Comparison of ENCODE assay signal across 8 cellular contexts in the genomic region with DNA sequence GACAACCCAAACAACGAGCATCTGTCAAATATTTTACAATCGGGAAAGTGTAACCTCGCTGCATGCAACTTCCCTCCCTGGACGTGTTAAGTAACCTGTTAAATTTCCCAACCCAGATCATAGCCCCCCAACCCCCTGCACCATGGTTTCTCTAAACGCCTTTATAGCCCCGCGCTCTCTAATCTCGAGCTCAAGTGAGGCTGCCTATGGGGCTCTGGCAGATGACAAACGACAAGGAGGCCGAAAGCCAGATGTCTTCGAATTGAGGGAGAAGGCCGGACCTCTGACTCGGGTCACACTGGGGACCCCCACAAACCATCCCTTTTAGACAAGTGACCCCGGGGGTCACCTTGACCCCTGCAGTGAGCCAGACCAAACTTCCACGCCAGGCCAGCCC. TPM values are rescaled to one million over a fixed set of nuclear protein-coding genes. Genes with fewer than 3 reads are reported as not detected.
DNase-seq lines count a peak whose midpoint lies in the region; ATAC-seq and TF ChIP-seq lines count a peak whose summit lies in the region.

No MANE protein-coding gene starts in this region.

- ATAC-seq in SK-N-SH treated with all-trans-retinoic acid at 6 μM for 48 hours, result peak; percentile 6; the same call in 1 of the 3 replicates
- ATAC-seq in GM21515 (IDR thresholded peaks at IDR 0.05; ENCODE audit: unreplicated experiment), result no peak
- ATAC-seq in HG03439 (IDR thresholded peaks at IDR 0.05; ENCODE audit: unreplicated experiment), result no peak

- peaks cover 25% of the 10 kb centered on the region for H3K4me1 Mint-ChIP-seq in progenitor cell of endocrine pancreas (ENCODE audit: low read depth)

- H3K9me3 Mint-ChIP-seq in progenitor cell of endocrine pancreas (ENCODE audit: low read depth), result no peaks in the 10 kb centered on the region

- H3K36me3 Mint-ChIP-seq in progenitor cell of endocrine pancreas (ENCODE audit: insufficient read depth), result no peaks in the 10 kb centered on the region

- H3K4me3 ChIP-seq in GM08714 (ENCODE audit: low read length), result peak overlapping the region; percentile 91
- H3K4me3 ChIP-seq in fibroblast of pulmonary artery (replicated peaks; ENCODE audit: low read depth, low read length), result peak overlapping the region; percentile 97

- peak overlapping the region; percentile 100 for H3K27ac Mint-ChIP-seq in progenitor cell of endocrine pancreas

- H3K27me3 Mint-ChIP-seq in progenitor cell of endocrine pancreas, result no peaks in the 10 kb centered on the region

- TF ChIP-seq CTCF in fibroblast of pulmonary artery (IDR thresholded peaks at IDR 0.05; ENCODE audit: low read length, missing control alignments) (no peak), progenitor cell of endocrine pancreas (IDR thresholded peaks at IDR 0.05; ENCODE audit: unreplicated experiment) (no peak)

- H3K4me3 Mint-ChIP-seq in progenitor cell of endocrine pancreas (ENCODE audit: low read depth), result peak overlapping the region; percentile 96

- DNase-seq in fibroblast of pulmonary artery (ENCODE audit: low read depth) (no peak), progenitor cell of endocrine pancreas (ENCODE audit: low spot score, unreplicated experiment) (no peak), islet precursor cell (no peak)
- no peak for DNase-seq in activated CD8-positive, alpha-beta memory T cell treated with anti-CD3 and anti-CD28 coated beads for 24 hours

TF ChIP-seq in SK-N-SH treated with all-trans-retinoic acid at 6 μM for 48 hours, 23 proteins besides CTCF, POLR2A, EP300 and RAD21:
- TF ChIP-seq PPARA (CRISPR knock-in tag; IDR thresholded peaks at IDR 0.05; ENCODE audit: borderline replicate concordance), result no peak
- 0 out of 2 replicates have a peak, but pooled peaks have one; percentile 22 for TF ChIP-seq ZNF70 (CRISPR knock-in tag; IDR thresholded peaks at IDR 0.05)
TF ChIP-seq in SK-N-SH treated with all-trans-retinoic acid at 6 μM for 48 hours: peak in this region for 1.

RNA-seq across cellular contexts. Expression of gene COX7A2L, which starts 0.5 kb away (rescaled TPM):
- total RNA-seq in progenitor cell of endocrine pancreas, result 84.3 and 85.7 TPM in 2 replicates
